Comparison of ENCODE assay signal across 19 cellular contexts in the genomic region with DNA sequence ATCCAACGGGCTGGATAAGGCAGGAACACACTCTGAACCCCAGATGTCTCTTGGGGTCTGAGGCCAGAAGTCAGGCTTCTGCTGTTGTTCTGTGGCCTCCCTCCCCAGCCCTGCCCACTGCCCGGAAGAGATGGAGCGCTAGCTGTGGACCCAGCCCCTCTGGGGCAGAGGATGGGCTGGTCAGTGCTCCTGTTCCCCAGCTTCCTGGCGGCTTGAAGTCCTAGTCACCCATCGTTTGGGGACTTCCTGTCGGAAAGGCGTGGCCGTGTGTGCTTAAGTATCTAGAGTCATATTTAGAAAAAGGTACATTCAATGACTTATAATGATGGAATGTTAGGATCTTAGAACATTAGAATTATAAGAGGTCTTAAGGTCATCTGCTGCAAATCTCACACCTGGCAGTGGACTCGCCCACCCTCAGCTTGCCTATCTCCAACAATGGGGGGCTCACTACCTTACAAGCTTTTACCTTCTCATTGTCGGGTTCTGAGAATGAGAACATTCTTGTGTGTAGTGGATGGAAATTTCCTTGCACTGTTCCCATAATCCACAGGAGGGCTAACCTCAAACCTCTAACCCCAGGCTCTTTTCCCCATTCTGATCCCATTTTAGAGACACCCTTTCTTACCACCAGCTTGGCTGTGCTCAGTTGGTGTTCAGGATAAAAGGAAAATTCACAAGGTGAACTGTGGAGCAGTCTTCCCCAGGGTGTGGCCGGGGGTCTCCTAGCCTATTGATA. TPM values are rescaled to one million over a fixed set of nuclear protein-coding genes. Genes with fewer than 3 reads are reported as not detected.
"Had no signal": no experiment of that assay in that cellular context is flagged by ENCODE, and none has a peak within 500 bp of the region (broad histone marks: within the 10 kb centered on the region; RNA-seq: fewer than 3 reads in every experiment).

No MANE protein-coding gene starts in this region.

- H3K4me1 ChIP-seq: ascending aorta, breast epithelium, lower lobe of right lung, right lobe of liver, stomach, upper lobe of left lung had no signal

- H3K27me3 ChIP-seq: ascending aorta, breast epithelium, ovary, right lobe of liver, upper lobe of left lung had no signal

- H3K36me3 ChIP-seq: ascending aorta, breast epithelium, lower lobe of right lung, ovary, right lobe of liver, stomach, upper lobe of left lung had no signal

- H3K9me3 ChIP-seq: ascending aorta, breast epithelium, lower lobe of right lung, ovary, right lobe of liver, stomach, upper lobe of left lung had no signal

- DNase-seq: activated CD4-positive, alpha-beta T cell treated with anti-CD3 and anti-CD28 coated beads, Interleukin-2, amount 50 U/mL, for 1 hour; activated CD4-positive, CD25-positive, alpha-beta regulatory T cell treated with anti-CD3 and anti-CD28 coated beads, Interleukin-2, amount 50 U/mL, for 72 hours; activated CD8-positive, alpha-beta memory T cell treated with anti-CD3 and anti-CD28 coated beads, Interleukin-2, amount 50 U/mL, for 4 hours; activated effector memory CD4-positive, alpha-beta T cell treated with anti-CD3 and anti-CD28 coated beads, Interleukin-2, amount 50 U/mL, for 16 hours; activated T-cell treated with anti-CD3 and anti-CD28 coated beads, Interleukin-2, amount 50 U/mL, for 72 hours; cerebellar nuclear complex; lower lobe of right lung; natural killer cell; ovary; right lobe of liver; stimulated activated CD4-positive, alpha-beta T cell treated with anti-CD3 and anti-CD28 coated beads, Interleukin-4, amount 100 ng/mL, for 24 hours; stomach; T1000; upper lobe of left lung had no signal

- H3K27ac ChIP-seq: ascending aorta, breast epithelium, lower lobe of right lung, ovary, right lobe of liver, stomach, upper lobe of left lung, VCaP had no signal

- H3K4me3 ChIP-seq: ascending aorta, breast epithelium, lower lobe of right lung, ovary, right lobe of liver, smooth muscle cell, stomach, upper lobe of left lung had no signal

- ATAC-seq: activated T-cell treated with anti-CD3 and anti-CD28 coated beads, Interleukin-2, amount 50 U/mL, for 72 hours; lower lobe of right lung; natural killer cell; right lobe of liver; stimulated activated effector memory CD8-positive, alpha-beta T cell treated with anti-CD3 and anti-CD28 coated beads, Interleukin-12 subunit alpha, Interleukin-12 subunit beta, amount 100 ng/mL, for 72 hours had no signal

RNA-seq across cellular contexts. Expression of a gene that starts 13.4 kb away (rescaled TPM):
- total RNA-seq: natural killer cell had no signal
